Comparison of ENCODE assay signal across 12 cellular contexts in the genomic region with DNA sequence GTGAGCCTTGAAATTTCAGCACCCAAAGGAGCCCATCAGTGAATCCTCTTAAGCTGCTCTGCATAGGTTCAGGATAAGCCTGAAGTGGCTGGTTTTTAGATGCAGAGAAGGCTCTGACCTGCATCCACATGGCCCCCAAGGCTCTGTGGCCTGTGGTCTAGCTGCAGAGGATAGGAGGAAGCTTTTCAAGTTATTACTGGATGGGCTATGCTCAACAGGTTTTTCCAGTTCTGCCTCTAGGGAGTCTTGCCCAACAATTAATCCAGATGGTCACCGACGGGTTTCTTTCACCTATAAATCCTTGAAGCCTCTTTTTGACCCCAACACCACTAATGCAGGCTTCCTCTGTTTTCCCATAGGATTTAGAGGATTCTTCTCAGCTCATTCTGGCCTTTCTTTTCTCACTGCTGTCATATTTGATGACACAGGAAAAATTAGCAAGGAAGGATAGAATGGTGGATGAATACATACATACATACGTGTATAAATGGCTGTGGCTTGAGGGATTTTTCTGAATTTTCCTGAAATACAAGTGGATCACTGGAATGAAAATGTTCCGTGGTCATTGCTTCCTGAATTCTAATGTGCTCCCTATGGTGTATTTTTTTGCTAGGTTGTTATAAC. TPM values are rescaled to one million over a fixed set of nuclear protein-coding genes. Genes with fewer than 3 reads are reported as not detected.
DNase-seq lines count a peak whose midpoint lies in the region; ATAC-seq and TF ChIP-seq lines count a peak whose summit lies in the region.
"Had no signal": no experiment of that assay in that cellular context is flagged by ENCODE, and none has a peak within 500 bp of the region (broad histone marks: within the 10 kb centered on the region; RNA-seq: fewer than 3 reads in every experiment).

No MANE protein-coding gene starts in this region.

- no peak overlapping the region for H2AFZ ChIP-seq in IMR-90 (replicated peaks; ENCODE audit: low read length, poor library complexity)

- H2BK20ac ChIP-seq in IMR-90 (ENCODE audit: low read depth, low read length), result no peak overlapping the region

- no CpG with 5 or more reads among the region's 4 CpGs for WGBS in IMR-90 (ENCODE audit: extremely low coverage in 2 of 2, insufficient read length in 1 of 2), 2 experiments
- WGBS in iPS DF 6.9 (ENCODE audit: insufficient coverage, insufficient read length), result no CpG with 5 or more reads among the region's 4 CpGs

- no peak overlapping the region for H2AK5ac ChIP-seq in IMR-90 (ENCODE audit: low read depth, low read length)

- no peak overlapping the region for H3K18ac ChIP-seq in IMR-90 (ENCODE audit: low read depth, low read length)

- no peak overlapping the region for H4K5ac ChIP-seq in IMR-90 (ENCODE audit: low read depth, low read length)

- peaks cover 5% of the 10 kb centered on the region for H3K9me1 ChIP-seq in IMR-90 (ENCODE audit: insufficient read depth, low read length)

- BruUV-seq in IMR-90 (replicated peaks; lab: Mats Ljungman, UMichigan), result no TSS peak

- H3K23ac ChIP-seq in IMR-90 (ENCODE audit: low read depth, low read length), result no peak overlapping the region

- peaks cover 0 to 14% (median 8%) of the 10 kb centered on the region in 11 experiments; a peak in 15 of 22 replicates for H3K9me3 ChIP-seq in BLaER1 treated with 17β-estradiol and CSF1 and Interleukin-3, amounts not matched to agents 10 nM and 100 nM (replicated peaks in 1 of 11)
- H3K9me3 ChIP-seq in IMR-90 (ENCODE audit: control insufficient read depth, insufficient read depth, low read length) (no peaks in the 10 kb centered on the region), iPS DF 6.9 (ENCODE audit: control insufficient read depth, insufficient read depth, low read length) (no peaks in the 10 kb centered on the region)

- peak overlapping the region in 9 of 11 experiments; percentile 9 to 89 (median 76); a peak in 16 of 22 replicates for H3K4me2 ChIP-seq in BLaER1 treated with 17β-estradiol and CSF1 and Interleukin-3, amounts not matched to agents 10 nM and 100 nM
- H3K4me2 ChIP-seq in IMR-90 (ENCODE audit: low read depth, low read length), result no peak overlapping the region
- H3K4me2 ChIP-seq: KMS-11 had no signal

- no peak overlapping the region for H3K14ac ChIP-seq in IMR-90 (replicated peaks; ENCODE audit: low read depth, low read length)

- POLR2A ChIA-PET in IMR-90 (lab: Charles Lee; ENCODE audit: unreplicated experiment), result no interaction called here

- intact Hi-C loops in IMR-90 (cut with micrococcal nuclease), result no loop called here

- DNase-seq in IMR-90 (no peak), NCI-H748 (lab: John Stamatoyannopoulos, UW; ENCODE audit: unreplicated experiment) (peak; percentile 93), iPS DF 6.9 (ENCODE audit: low read depth, low spot score) (peak; percentile 4), UCSD-AML1 (lab: John Stamatoyannopoulos, UW; ENCODE audit: unreplicated experiment) (no peak)
- DNase-seq in stimulated activated CD4-positive, alpha-beta T cell treated with anti-CD3 and anti-CD28 coated beads, Interleukin-2, amount 100 ng/mL, for 24 hours, result no peak
- DNase-seq: activated CD4-positive, alpha-beta T cell treated with anti-CD3 and anti-CD28 coated beads for 4 hours; GF-D8 had no signal

- H2BK5ac ChIP-seq in IMR-90 (ENCODE audit: low read depth, low read length, poor library complexity, severe bottlenecking), result no peak overlapping the region

- dilution Hi-C loops in IMR-90 (cut with HindIII; ENCODE audit: low sequenced_read_pairs, unreplicated experiment), result no loop called here

- H3K9ac ChIP-seq in BLaER1 treated with 17β-estradiol and CSF1 and Interleukin-3, amounts not matched to agents 10 nM and 100 nM, result no peak overlapping the region; a peak in 1 of 22 replicates
- no peak overlapping the region for H3K9ac ChIP-seq in IMR-90 (ENCODE audit: low read depth, low read length)
- H3K9ac ChIP-seq: KMS-11 had no signal

- H2BK15ac ChIP-seq in IMR-90 (ENCODE audit: low read depth, low read length), result no peak overlapping the region

- H2BK120ac ChIP-seq in IMR-90 (ENCODE audit: low read depth, low read length), result no peak overlapping the region

- no peak overlapping the region for H4K91ac ChIP-seq in IMR-90 (ENCODE audit: insufficient read depth, low read depth, low read length)

- no peak for TF ChIP-seq RAD21 in IMR-90 (IDR thresholded peaks at IDR 0.05; ENCODE audit: low read length)

- H3K4me3 ChIP-seq in BLaER1 treated with 17β-estradiol and CSF1 and Interleukin-3, amounts not matched to agents 10 nM and 100 nM, result no peak overlapping the region
- H3K4me3 ChIP-seq in IMR-90 (ENCODE audit: insufficient read depth, low read depth, low read length) (no peak overlapping the region), iPS DF 6.9 (ENCODE audit: low read length) (no peak overlapping the region)

- peaks cover 0 to 10% (median 0%) of the 10 kb centered on the region in 11 experiments; a peak in 2 of 22 replicates for H4K20me1 ChIP-seq in BLaER1 treated with 17β-estradiol and CSF1 and Interleukin-3, amounts not matched to agents 10 nM and 100 nM
- H4K20me1 ChIP-seq in IMR-90 (ENCODE audit: insufficient read depth, low read length), result peaks cover 11% of the 10 kb centered on the region; the same call in 1 of the 2 replicates

- H3K4ac ChIP-seq in IMR-90 (ENCODE audit: low read depth, low read length), result no peak overlapping the region

- H3K27ac ChIP-seq in BLaER1 treated with 17β-estradiol and CSF1 and Interleukin-3, amounts not matched to agents 10 nM and 100 nM, result no peak overlapping the region
- H3K27ac ChIP-seq in IMR-90 (ENCODE audit: insufficient read depth, low read length) (no peak overlapping the region), iPS DF 6.9 (ENCODE audit: low read length) (no peak overlapping the region)
- H3K27ac ChIP-seq: KMS-11 had no signal

- H4K8ac ChIP-seq in IMR-90 (ENCODE audit: low read depth in 2 of 2, low read length in 2 of 2), result no peak overlapping the region

- no peak for TF ChIP-seq CTCF in IMR-90 (conservative IDR thresholded peaks at IDR 0.05; ENCODE audit: low read depth, low read length)

- H2AK9ac ChIP-seq in IMR-90 (replicated peaks; ENCODE audit: low read depth, low read length, poor library complexity), result no peak overlapping the region

- in situ Hi-C loops in IMR-90 (cut with MboI; ENCODE audit: low sequenced_read_pairs), result no loop called here

- no peak for ATAC-seq in IMR-90 (ENCODE audit: low read depth)
- no peak for ATAC-seq in GM18907 (IDR thresholded peaks at IDR 0.05; ENCODE audit: unreplicated experiment)
- no peak for ATAC-seq in HG03442 (IDR thresholded peaks at IDR 0.05; ENCODE audit: unreplicated experiment)
- ATAC-seq: SK-N-SH treated with all-trans-retinoic acid at 6 μM for 48 hours had no signal

- H3K79me1 ChIP-seq in IMR-90 (ENCODE audit: low read depth in 1 of 2, low read length in 2 of 2), result no peaks in the 10 kb centered on the region

- H3K36me3 ChIP-seq in BLaER1 treated with 17β-estradiol and CSF1 and Interleukin-3, amounts not matched to agents 10 nM and 100 nM, result no peaks in the 10 kb centered on the region
- H3K36me3 ChIP-seq in IMR-90 (ENCODE audit: control insufficient read depth, insufficient read depth, low read length) (no peaks in the 10 kb centered on the region), iPS DF 6.9 (ENCODE audit: control insufficient read depth, insufficient read depth, low read length) (no peaks in the 10 kb centered on the region)

- peaks cover 20 to 79% (median 57%) of the 10 kb centered on the region in 10 experiments for H3K4me1 ChIP-seq in BLaER1 treated with 17β-estradiol and CSF1 and Interleukin-3, amounts not matched to agents 10 nM and 100 nM
- peaks cover 7% of the 10 kb centered on the region for H3K4me1 ChIP-seq in IMR-90 (ENCODE audit: control insufficient read depth, insufficient read depth, low read length)
- peaks cover 5% of the 10 kb centered on the region for H3K4me1 ChIP-seq in iPS DF 6.9 (ENCODE audit: control insufficient read depth, insufficient read depth, low read length)

- no peak overlapping the region for H3K56ac ChIP-seq in IMR-90 (ENCODE audit: extremely low read depth, insufficient read depth, low read length)

- no peak for TF ChIP-seq POLR2A in IMR-90 (IDR thresholded peaks at IDR 0.05; ENCODE audit: low read depth, low read length)

- peaks cover 0 to 29% (median 0%) of the 10 kb centered on the region in 11 experiments; a peak in 6 of 22 replicates for H3K27me3 ChIP-seq in BLaER1 treated with 17β-estradiol and CSF1 and Interleukin-3, amounts not matched to agents 10 nM and 100 nM
- H3K27me3 ChIP-seq in IMR-90 (ENCODE audit: control insufficient read depth, insufficient read depth, low read length), result peaks cover 19% of the 10 kb centered on the region
- H3K27me3 ChIP-seq in iPS DF 6.9 (ENCODE audit: control insufficient read depth, insufficient read depth, low read length), result no peaks in the 10 kb centered on the region

- CTCF ChIA-PET in IMR-90 (lab: Yijun Ruan, JAX), result no interaction called here

TF ChIP-seq in IMR-90, 13 proteins besides CTCF, POLR2A, EP300 and RAD21:
- TF ChIP-seq MAFK (IDR thresholded peaks at IDR 0.05; ENCODE audit: low read depth, low read length), result peak; percentile 43; the same call in 1 of the 2 replicates
- no peak for TF ChIP-seq CHD1 (IDR thresholded peaks at IDR 0.05; ENCODE audit: low read depth, low read length)

RNA-seq across cellular contexts. Expression of gene BCL2L11, which starts 52.2 kb away (rescaled TPM):
- total RNA-seq in IMR-90 (2012; rRNA removed), result 1.1 and 1.4 TPM in 2 replicates
- 1.7 TPM in 2 replicates for polyA plus RNA-seq in IMR-90 (2012; rRNA removed)
- polyA plus RNA-seq in IMR-90 (2012; cell fraction: cytosol; rRNA removed), result 0.78 and 1.4 TPM in 2 replicates
- polyA plus RNA-seq in IMR-90 (2012; cell fraction: nucleus; rRNA removed; ENCODE audit: low replicate concordance), result 2.6 and 5.7 TPM in 2 replicates

Comparison
In these comparisons a context has a peak if more than half of its experiments do, and no peak if none do; other contexts are left out.
1. DNase-seq: peak in NCI-H748 (single experiment) and iPS DF 6.9 (single experiment); none in IMR-90 (single experiment), stimulated activated CD4-positive, alpha-beta T cell treated with anti-CD3 and anti-CD28 coated beads, Interleukin-2, amount 100 ng/mL, for 24 hours (0 of 2) and UCSD-AML1 (single experiment).